ENCODE assay signal across 11 cellular contexts in genomic region chr22:39525658-39525975, GRCh38. TPM values are rescaled to one million over a fixed set of nuclear protein-coding genes. Genes with fewer than 3 reads are reported as not detected.
DNase-seq lines count a peak whose midpoint lies in the region; ATAC-seq and TF ChIP-seq lines count a peak whose summit lies in the region.
"Had no signal": no experiment of that assay in that cellular context is flagged by ENCODE, and none has a peak within 500 bp of the region (broad histone marks: within the 10 kb centered on the region; RNA-seq: fewer than 3 reads in every experiment).

No MANE protein-coding gene starts in this region.

- H3K4me1 ChIP-seq in DOHH2 (ENCODE audit: control insufficient read depth, low read length): peaks cover 86% of the 10 kb centered on the region
- H3K4me1 ChIP-seq in neutrophil (ENCODE audit: control insufficient read depth in 1 of 2, insufficient read depth in 1 of 2, low read depth in 1 of 2, low read length in 1 of 2): peaks cover 94 to 95% of the 10 kb centered on the region in 2 experiments

- H3K4me1 Mint-ChIP-seq in IgD-negative memory B cell: peaks cover 51 to 69% (median 59%) of the 10 kb centered on the region in 3 donors
- peaks cover 61% of the 10 kb centered on the region for H3K4me1 Mint-ChIP-seq in chondrocyte (ENCODE audit: low read depth)

- peak overlapping the region; percentile 39 for H3K4me3 ChIP-seq in DOHH2 (ENCODE audit: low read length)
- H3K4me3 ChIP-seq in neutrophil (ENCODE audit: low read depth in 1 of 2, low read length in 1 of 2): no peak overlapping the region
- H3K4me3 ChIP-seq: heart left ventricle, SJCRH30 had no signal

- H3K9me3 ChIP-seq in DOHH2 (ENCODE audit: control insufficient read depth, insufficient read depth, low read length) (no peaks in the 10 kb centered on the region), neutrophil (no peaks in the 10 kb centered on the region)
- H3K9me3 ChIP-seq: heart left ventricle, SJCRH30 had no signal

- H3K9me3 Mint-ChIP-seq in IgD-negative memory B cell (no peaks in the 10 kb centered on the region), chondrocyte (ENCODE audit: low read depth) (no peaks in the 10 kb centered on the region)

- H3F3A ChIP-seq in DOHH2 (ENCODE audit: control insufficient read depth, insufficient read depth): peaks cover 83% of the 10 kb centered on the region

- peaks cover 90% of the 10 kb centered on the region for H3K36me3 ChIP-seq in DOHH2 (ENCODE audit: control insufficient read depth, low read length)
- peaks cover 60% of the 10 kb centered on the region for H3K36me3 ChIP-seq in neutrophil

- H3K27me3 Mint-ChIP-seq in IgD-negative memory B cell: no peaks in the 10 kb centered on the region
- H3K27me3 Mint-ChIP-seq in chondrocyte (ENCODE audit: low read depth): no peaks in the 10 kb centered on the region

- H3K4me2 ChIP-seq in DOHH2 (ENCODE audit: low read length): peak overlapping the region; percentile 98

- H3K36me3 Mint-ChIP-seq in IgD-negative memory B cell (peaks cover 9% of the 10 kb centered on the region), chondrocyte (ENCODE audit: low read depth) (peaks cover 33% of the 10 kb centered on the region)

- peaks cover 74% of the 10 kb centered on the region for H3K79me2 ChIP-seq in DOHH2 (ENCODE audit: control insufficient read depth, low read length)

- H3K4me3 Mint-ChIP-seq in IgD-negative memory B cell (peak overlapping the region in 3 of 4 donors; percentile 25 to 75 (median 70)), chondrocyte (ENCODE audit: unreplicated experiment) (no peak overlapping the region)

- no peak for TF ChIP-seq CTCF in DOHH2 (IDR thresholded peaks at IDR 0.05; ENCODE audit: low read depth, low read length, poor library complexity, severe bottlenecking)
- no peak for TF ChIP-seq CTCF in chondrocyte (IDR thresholded peaks at IDR 0.05)
- TF ChIP-seq CTCF in neutrophil (IDR thresholded peaks at IDR 0.05): no peak

- no peaks in the 10 kb centered on the region for H3K9me2 ChIP-seq in DOHH2 (replicated peaks; ENCODE audit: control insufficient read depth, low read length)

- peak overlapping the region; percentile 99 for H3K27ac ChIP-seq in DOHH2 (ENCODE audit: low read depth, low read length)
- peak overlapping the region; percentile 94 for H3K27ac ChIP-seq in neutrophil
- H3K27ac ChIP-seq: SJCRH30 had no signal

- H3K27me3 ChIP-seq in DOHH2 (ENCODE audit: control insufficient read depth, low read length) (no peaks in the 10 kb centered on the region), neutrophil (no peaks in the 10 kb centered on the region)
- H3K27me3 ChIP-seq: heart left ventricle, SJCRH30 had no signal

- peaks cover 16% of the 10 kb centered on the region for H4K20me1 ChIP-seq in DOHH2 (ENCODE audit: control insufficient read depth, insufficient read depth, low read depth, low read length)

- H3K27ac Mint-ChIP-seq in IgD-negative memory B cell (peak overlapping the region in 2 of 3 donors; percentile 73 to 90), chondrocyte (ENCODE audit: unreplicated experiment) (peak overlapping the region; percentile 53)

- ATAC-seq in HG03135 (IDR thresholded peaks at IDR 0.05; ENCODE audit: unreplicated experiment): no peak
- ATAC-seq: heart left ventricle had no signal

- DNase-seq in chondrocyte (ENCODE audit: low spot score) (no peak), GOT3 (lab: John Stamatoyannopoulos, UW) (no peak), SK-N-DZ (ENCODE audit: low spot score) (no peak)
- DNase-seq in stimulated activated naive CD4-positive, alpha-beta T cell (lab: John Stamatoyannopoulos, UW): no peak
- DNase-seq: heart left ventricle, NCI-H2081 had no signal

RNA-seq across cellular contexts. Expression of gene ATF4, which starts 5.3 kb away (rescaled TPM):
- polyA plus RNA-seq in IgD-negative memory B cell: 186 TPM
- total RNA-seq in chondrocyte: 128 to 541 TPM (median 513 TPM) in 3 replicates
- 496 and 507 TPM in 2 replicates for polyA plus RNA-seq in SK-N-DZ (2014; cell fraction: cytosol; rRNA removed)
- polyA plus RNA-seq in SK-N-DZ (2014; cell fraction: nucleus; rRNA removed): 518 and 549 TPM in 2 replicates

RNA-seq across cellular contexts. Expression of gene RPS19BP1, which starts 6.9 kb away (rescaled TPM):
- 156 TPM for polyA plus RNA-seq in IgD-negative memory B cell
- total RNA-seq in chondrocyte: 44.1 to 52.3 TPM (median 47.9 TPM) in 3 replicates
- 151 and 169 TPM in 2 replicates for polyA plus RNA-seq in SK-N-DZ (2014; cell fraction: cytosol; rRNA removed)
- polyA plus RNA-seq in SK-N-DZ (2014; cell fraction: nucleus; rRNA removed): 143 and 168 TPM in 2 replicates

RNA-seq across cellular contexts. Expression of gene MIEF1, which starts 23.5 kb away (rescaled TPM):
- 24.8 TPM for polyA plus RNA-seq in IgD-negative memory B cell
- 22.7 to 24.0 TPM (median 23.0 TPM) in 3 replicates for total RNA-seq in chondrocyte
- polyA plus RNA-seq in SK-N-DZ (2014; cell fraction: cytosol; rRNA removed): 30.9 and 38.7 TPM in 2 replicates
- polyA plus RNA-seq in SK-N-DZ (2014; cell fraction: nucleus; rRNA removed): 13.4 and 15.8 TPM in 2 replicates

RNA-seq across cellular contexts. Expression of gene CACNA1I, which starts 44.9 kb away (rescaled TPM):
- 0.04 TPM for polyA plus RNA-seq in IgD-negative memory B cell
- 0.02 to 0.08 TPM (median 0.05 TPM) in 3 replicates for total RNA-seq in chondrocyte
- polyA plus RNA-seq in SK-N-DZ (2014; cell fraction: cytosol; rRNA removed): not detected in 2 replicates
- polyA plus RNA-seq in SK-N-DZ (2014; cell fraction: nucleus; rRNA removed): not detected in 2 replicates
